In genomic region chr2:220075835-220076234, GRCh38 we compare ENCODE assay signal across 19 cellular contexts.
"Had no signal": no experiment of that assay in that cellular context is flagged by ENCODE, and none has a peak within 500 bp of the region (broad histone marks: within the 10 kb centered on the region; RNA-seq: fewer than 3 reads in every experiment).

No MANE protein-coding gene starts in this region.

- H3K36me3 Mint-ChIP-seq: mesothelial cell of epicardium, natural killer cell, type B pancreatic cell had no signal

- H3K27me3 ChIP-seq: foreskin keratinocyte, hepatocyte had no signal

- H3K4me3 ChIP-seq: esophagus muscularis mucosa, hepatocyte, stomach, thoracic aorta had no signal

- H3K9me3 Mint-ChIP-seq: mesothelial cell of epicardium, neural crest cell had no signal

- DNase-seq: effector memory CD4-positive, alpha-beta T cell; foreskin keratinocyte; left colon; left ventricle myocardium superior; natural killer cell; right cardiac atrium; small intestine; stimulated activated CD4-positive, alpha-beta T cell treated with anti-CD3 and anti-CD28 coated beads, Interleukin-12 subunit alpha, Interleukin-12 subunit beta, amount 100 ng/mL, for 4 hours; stimulated activated naive CD4-positive, alpha-beta T cell; stomach; substantia nigra had no signal

- ATAC-seq: foreskin keratinocyte, left colon, natural killer cell, right cardiac atrium had no signal

- H3K36me3 ChIP-seq: esophagus muscularis mucosa, stomach, thoracic aorta had no signal

- H3K4me3 Mint-ChIP-seq: mesothelial cell of epicardium, natural killer cell, neural crest cell had no signal

- H3K9me3 ChIP-seq: esophagus muscularis mucosa, stomach, thoracic aorta had no signal

- H3K4me2 ChIP-seq: hepatocyte had no signal

- H3K27ac ChIP-seq: epithelial cell of prostate, esophagus muscularis mucosa, foreskin keratinocyte, hepatocyte, stomach had no signal

- H3K79me2 ChIP-seq: hepatocyte had no signal

- H3K27me3 Mint-ChIP-seq: progenitor cell of endocrine pancreas had no signal

- H2AFZ ChIP-seq: hepatocyte had no signal

- H3K4me1 ChIP-seq: esophagus muscularis mucosa, foreskin keratinocyte, stomach had no signal

- H3K27ac Mint-ChIP-seq: mesothelial cell of epicardium, natural killer cell, progenitor cell of endocrine pancreas had no signal

- H3K4me1 Mint-ChIP-seq: natural killer cell had no signal
